8 cellular contexts compared by ENCODE assay signal in the genomic region with DNA sequence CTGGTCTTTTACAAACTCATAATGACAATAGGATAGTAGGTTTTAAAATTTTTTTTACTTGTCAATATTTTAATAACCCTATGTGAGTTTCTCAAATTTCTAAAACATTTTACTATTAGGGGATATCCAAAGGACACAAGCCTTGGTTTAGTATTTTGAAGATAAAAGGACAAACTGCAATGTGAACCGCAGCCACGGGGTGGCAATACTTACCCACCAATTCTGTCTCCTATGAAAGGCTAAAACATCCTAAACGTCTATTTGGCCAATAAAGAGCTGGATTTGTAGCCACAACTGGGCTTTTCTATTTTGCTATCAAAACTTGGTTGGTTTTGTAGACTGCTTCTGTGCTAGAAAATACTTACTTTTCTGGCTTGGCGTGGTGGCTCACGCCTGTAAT. TPM values are rescaled to one million over a fixed set of nuclear protein-coding genes. Genes with fewer than 3 reads are reported as not detected.
DNase-seq lines count a peak whose midpoint lies in the region; TF ChIP-seq lines count a peak whose summit lies in the region.
"Not testable (repeated sequence)": the region's sequence is repeated elsewhere in the genome, so short reads cannot be mapped to it uniquely, and the experiment has no call there.

No MANE protein-coding gene starts in this region.

- not testable (repeated sequence) for H3K4me3 ChIP-seq in PC-9; astrocyte of the spinal cord (ENCODE audit: low read depth, low read length); left ventricle myocardium inferior

- H3F3A ChIP-seq in PC-9 (ENCODE audit: insufficient read depth, low read depth), result not testable (repeated sequence)

- not testable (repeated sequence) for H2AFZ ChIP-seq in PC-9

- POLR2A ChIA-PET in PC-9 (lab: Charles Lee; ENCODE audit: unreplicated experiment), result interaction anchor here (0.7 kb wide), 1 partner anchor 454 kb away, joined by 4 read pairs; no protein-coding TSS in a partner anchor

- H3K9me3 ChIP-seq in PC-9 (ENCODE audit: insufficient read depth, low read depth); left ventricle myocardium inferior (replicated peaks): not testable (repeated sequence)

- not testable (repeated sequence) for BruUV-seq in PC-9 (replicated peaks; lab: Mats Ljungman, UMichigan)

- H3K9me2 ChIP-seq in PC-9 (ENCODE audit: insufficient read depth), result not testable (repeated sequence)

- H3K36me3 ChIP-seq in PC-9 (ENCODE audit: low read depth); left ventricle myocardium inferior: not testable (repeated sequence)

- not testable (repeated sequence) for H4K20me1 ChIP-seq in PC-9 (ENCODE audit: insufficient read depth)

- TF ChIP-seq CTCF in PC-9 (conservative IDR thresholded peaks at IDR 0.05) (peak; percentile 70), astrocyte of the spinal cord (IDR thresholded peaks at IDR 0.05; ENCODE audit: low read depth, low read length) (peak; percentile 41), left ventricle myocardium inferior (IDR thresholded peaks at IDR 0.05; ENCODE audit: borderline replicate concordance) (peak; percentile 62)

- not testable (repeated sequence) for H3K27ac ChIP-seq in PC-9; left ventricle myocardium inferior (replicated peaks)

- peak; percentile 56 for DNase-seq in DMS114 treated with DMSO at 0.1 percent for 48 hours (lab: John Stamatoyannopoulos, UW; ENCODE audit: unreplicated experiment)
- DNase-seq in MV-4-11 (lab: John Stamatoyannopoulos, UW), result peak; percentile 61
- DNase-seq in PC-9, result peak in 1 of 2 experiments; percentile 76
- DNase-seq in activated CD4-positive, alpha-beta T cell treated with anti-CD3 and anti-CD28 coated beads, Interleukin-2, amount 50 U/mL, for 48 hours, result peak; percentile 78 to 85
- DNase-seq in astrocyte of the spinal cord (ENCODE audit: low read depth, low spot score), result not testable (repeated sequence)
- peak; percentile 71 for DNase-seq in left ventricle myocardium inferior
- peak; percentile 79 for DNase-seq in posterior vena cava (ENCODE audit: low spot score)
- DNase-seq in stimulated activated naive CD4-positive, alpha-beta T cell (lab: John Stamatoyannopoulos, UW), result peak in 5 of 6 experiments; percentile 46 to 78 (median 59)

- H3K27me3 ChIP-seq in PC-9 (ENCODE audit: insufficient read depth, low read depth); left ventricle myocardium inferior (ENCODE audit: low read depth): not testable (repeated sequence)

- CTCF ChIA-PET in PC-9 (lab: Charles Lee), result interaction anchor here (0.6 kb wide), 1 partner anchor 700 kb away, joined by 3 read pairs; no protein-coding TSS in a partner anchor

- intact Hi-C loops in PC-9 (cut with micrococcal nuclease; ENCODE audit: unreplicated experiment); left ventricle myocardium inferior (cut with micrococcal nuclease); posterior vena cava (cut with DNase I): not testable (repeated sequence)

- in situ Hi-C loops in astrocyte of the spinal cord (cut with HindIII; ENCODE audit: low sequenced_read_pairs), result not testable (repeated sequence)

- not testable (repeated sequence) for H3K4me1 ChIP-seq in PC-9 (replicated peaks; ENCODE audit: insufficient read depth)
- H3K4me1 ChIP-seq in left ventricle myocardium inferior, result peaks cover 15% of the 10 kb centered on the region

- H3K4me2 ChIP-seq in PC-9, result not testable (repeated sequence)

- H3K79me2 ChIP-seq in PC-9 (ENCODE audit: low read depth), result not testable (repeated sequence)

RNA-seq across cellular contexts. Expression of a gene that starts 4.0 kb away (rescaled TPM):
- 53.8 and 59.4 TPM in 2 replicates for total RNA-seq in PC-9 (2021)
- 50.0 TPM for total RNA-seq in left ventricle myocardium inferior
- 10 to 100 TPM; 24.7 to 28.3 TPM for total RNA-seq in posterior vena cava

RNA-seq across cellular contexts. Expression of a gene that starts 14.8 kb away (rescaled TPM):
- 49.1 and 59.8 TPM in 2 replicates for total RNA-seq in PC-9 (2021)
- total RNA-seq in left ventricle myocardium inferior, result 32.1 TPM
- total RNA-seq in posterior vena cava, result 10 to 100 TPM; 33.3 to 33.9 TPM
